1 cellular context compared by ENCODE assay signal in the genomic region with DNA sequence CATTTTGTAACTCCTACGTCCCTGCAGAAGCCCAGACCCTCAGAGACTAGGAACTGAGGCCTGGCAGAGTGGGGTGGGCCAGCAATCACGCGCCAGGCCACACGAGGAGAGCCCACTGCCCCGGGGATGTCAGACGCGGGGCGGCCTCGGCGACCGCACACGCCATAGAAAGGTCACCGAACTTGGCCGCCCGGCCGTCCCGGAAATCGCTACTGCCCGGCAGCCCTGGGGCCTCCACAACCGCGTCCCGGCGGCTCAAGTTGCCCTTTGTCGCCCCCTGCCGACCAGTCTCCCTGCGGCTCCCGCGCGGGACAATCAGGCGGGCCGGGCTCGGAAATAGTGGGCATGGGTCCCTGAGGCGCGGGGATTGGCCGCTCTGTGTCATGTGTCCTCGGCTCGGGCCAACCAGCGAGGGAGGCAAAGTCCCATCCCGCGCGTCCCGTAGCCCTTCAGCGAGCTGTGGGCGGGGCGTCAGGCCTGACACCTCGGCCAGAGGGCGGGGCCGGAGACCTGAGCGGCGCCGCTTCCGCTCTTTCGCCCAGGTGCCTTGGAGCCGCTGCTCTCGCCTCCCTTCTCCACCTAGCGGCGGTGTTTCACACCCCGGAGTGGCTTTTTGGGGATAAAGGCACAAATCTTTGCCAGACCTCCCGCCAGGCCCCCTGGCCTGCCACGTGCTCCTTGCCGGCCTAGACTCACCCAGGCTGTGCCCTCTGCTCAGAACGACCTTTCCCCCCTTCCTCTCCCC.
TF ChIP-seq lines count a peak whose summit lies in the region.

No MANE protein-coding gene starts in this region.

TF ChIP-seq in HepG2, 621 proteins besides CTCF, POLR2A, EP300 and RAD21 (continued from another document and continues in another):
- TF ChIP-seq AKNA (CRISPR knock-in tag; IDR thresholded peaks at IDR 0.05; ENCODE audit: borderline replicate concordance) = no peak; the same call in 1 of the 2 replicates
- no peak for TF ChIP-seq ONECUT2 (CRISPR knock-in tag; IDR thresholded peaks at IDR 0.05)
- TF ChIP-seq, protein P1, sequence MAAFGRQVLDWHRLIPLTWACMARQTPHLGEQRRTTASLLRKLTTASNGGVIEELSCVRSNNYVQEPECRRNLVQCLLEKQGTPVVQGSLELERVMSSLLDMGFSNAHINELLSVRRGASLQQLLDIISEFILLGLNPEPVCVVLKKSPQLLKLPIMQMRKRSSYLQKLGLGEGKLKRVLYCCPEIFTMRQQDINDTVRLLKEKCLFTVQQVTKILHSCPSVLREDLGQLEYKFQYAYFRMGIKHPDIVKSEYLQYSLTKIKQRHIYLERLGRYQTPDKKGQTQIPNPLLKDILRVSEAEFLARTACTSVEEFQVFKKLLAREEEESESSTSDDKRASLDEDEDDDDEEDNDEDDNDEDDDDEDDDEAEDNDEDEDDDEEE (CRISPR knock-in tag; IDR thresholded peaks at IDR 0.05) = peak; percentile 92
- TF ChIP-seq CEBPG (CRISPR knock-in tag; IDR thresholded peaks at IDR 0.05) = no peak
- TF ChIP-seq ARNT (IDR thresholded peaks at IDR 0.05) = no peak
- peak; percentile 95 for TF ChIP-seq RFXAP (CRISPR knock-in tag; IDR thresholded peaks at IDR 0.05; ENCODE audit: borderline replicate concordance)
- TF ChIP-seq KAT8 (CRISPR knock-in tag; IDR thresholded peaks at IDR 0.05) = peak; percentile 95
- TF ChIP-seq SATB2 (CRISPR knock-in tag; IDR thresholded peaks at IDR 0.05) = peak; percentile 87; the same call in 1 of the 2 replicates
- no peak; the same call in 1 of the 2 replicates for TF ChIP-seq ZNF83 (CRISPR knock-in tag; IDR thresholded peaks at IDR 0.05; ENCODE audit: borderline replicate concordance)
- TF ChIP-seq ZNF556 (CRISPR knock-in tag; IDR thresholded peaks at IDR 0.05; ENCODE audit: borderline replicate concordance) = peak; percentile 95; the same call in 1 of the 2 replicates
- TF ChIP-seq, protein P2, sequence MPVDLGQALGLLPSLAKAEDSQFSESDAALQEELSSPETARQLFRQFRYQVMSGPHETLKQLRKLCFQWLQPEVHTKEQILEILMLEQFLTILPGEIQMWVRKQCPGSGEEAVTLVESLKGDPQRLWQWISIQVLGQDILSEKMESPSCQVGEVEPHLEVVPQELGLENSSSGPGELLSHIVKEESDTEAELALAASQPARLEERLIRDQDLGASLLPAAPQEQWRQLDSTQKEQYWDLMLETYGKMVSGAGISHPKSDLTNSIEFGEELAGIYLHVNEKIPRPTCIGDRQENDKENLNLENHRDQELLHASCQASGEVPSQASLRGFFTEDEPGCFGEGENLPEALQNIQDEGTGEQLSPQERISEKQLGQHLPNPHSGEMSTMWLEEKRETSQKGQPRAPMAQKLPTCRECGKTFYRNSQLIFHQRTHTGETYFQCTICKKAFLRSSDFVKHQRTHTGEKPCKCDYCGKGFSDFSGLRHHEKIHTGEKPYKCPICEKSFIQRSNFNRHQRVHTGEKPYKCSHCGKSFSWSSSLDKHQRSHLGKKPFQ (CRISPR knock-in tag; IDR thresholded peaks at IDR 0.05; ENCODE audit: insufficient replicate concordance) = peak; percentile 97
- peak; percentile 90 for TF ChIP-seq ZBTB7B (CRISPR knock-in tag; IDR thresholded peaks at IDR 0.05)
- TF ChIP-seq IKZF5 (CRISPR knock-in tag; IDR thresholded peaks at IDR 0.05) = peak; percentile 73
- TF ChIP-seq NFKBIZ (CRISPR knock-in tag; IDR thresholded peaks at IDR 0.05) = 0 out of 2 replicates have a peak, but pooled peaks have one; percentile 65
- TF ChIP-seq WIZ (CRISPR knock-in tag; IDR thresholded peaks at IDR 0.05) = peak; percentile 26; the same call in 1 of the 2 replicates
- peak; percentile 56; the same call in 1 of the 2 replicates for TF ChIP-seq ZNF230 (CRISPR knock-in tag; IDR thresholded peaks at IDR 0.05)
- TF ChIP-seq JARID2 (CRISPR knock-in tag; IDR thresholded peaks at IDR 0.05; ENCODE audit: insufficient replicate concordance) = no peak
- peak; percentile 78 for TF ChIP-seq HMG20B (CRISPR knock-in tag; conservative IDR thresholded peaks at IDR 0.05)
- TF ChIP-seq ZNF747 (CRISPR knock-in tag; IDR thresholded peaks at IDR 0.05; ENCODE audit: borderline replicate concordance) = peak; percentile 92; the same call in 1 of the 2 replicates
- peak; percentile 85; the same call in 1 of the 2 replicates for TF ChIP-seq ISX (CRISPR knock-in tag; conservative IDR thresholded peaks at IDR 0.05)
- no peak for TF ChIP-seq ATF7 (IDR thresholded peaks at IDR 0.05)
- no peak for TF ChIP-seq ATF7 (CRISPR knock-in tag; IDR thresholded peaks at IDR 0.05)
- TF ChIP-seq CSRNP1 (CRISPR knock-in tag; IDR thresholded peaks at IDR 0.05) = peak; percentile 87
- peak; percentile 46; the same call in 1 of the 2 replicates for TF ChIP-seq ZNF740 (CRISPR knock-in tag; IDR thresholded peaks at IDR 0.05)
- TF ChIP-seq ZFX (CRISPR knock-in tag; IDR thresholded peaks at IDR 0.05; ENCODE audit: low read depth) = peak; percentile 86
- 0 out of 2 replicates have a peak, but pooled peaks have one; percentile 21 for TF ChIP-seq ZNF737 (CRISPR knock-in tag; IDR thresholded peaks at IDR 0.05; ENCODE audit: borderline replicate concordance)
- peak; percentile 87 for TF ChIP-seq HNF4A (CRISPR knock-in tag; IDR thresholded peaks at IDR 0.05)
- peak; percentile 93 for TF ChIP-seq NFYC (CRISPR knock-in tag; IDR thresholded peaks at IDR 0.05)
- peak; percentile 44; the same call in 1 of the 2 replicates for TF ChIP-seq ZNF546 (CRISPR knock-in tag; conservative IDR thresholded peaks at IDR 0.05)
- TF ChIP-seq KLF9 (CRISPR knock-in tag; IDR thresholded peaks at IDR 0.05; ENCODE audit: low read depth) = no peak
- TF ChIP-seq KMT2A (CRISPR knock-in tag; IDR thresholded peaks at IDR 0.05) = peak; percentile 83; the same call in 1 of the 2 replicates
- 0 out of 2 replicates have a peak, but pooled peaks have one; percentile 44 for TF ChIP-seq STAT5B (CRISPR knock-in tag; IDR thresholded peaks at IDR 0.05)
- TF ChIP-seq DMAP1 (CRISPR knock-in tag; IDR thresholded peaks at IDR 0.05) = peak; percentile 89
- TF ChIP-seq USF2 (IDR thresholded peaks at IDR 0.05; ENCODE audit: low read depth, low read length) = peak; percentile 86
- TF ChIP-seq USF2 (CRISPR knock-in tag; IDR thresholded peaks at IDR 0.05; ENCODE audit: borderline replicate concordance) = peak; percentile 97
- no peak for TF ChIP-seq SOX6 (IDR thresholded peaks at IDR 0.05)
- TF ChIP-seq SOX6 (CRISPR knock-in tag; IDR thresholded peaks at IDR 0.05) = peak; percentile 79
- TF ChIP-seq ZBTB44 (CRISPR knock-in tag; IDR thresholded peaks at IDR 0.05) = no peak
- TF ChIP-seq ZNF7 (CRISPR knock-in tag; IDR thresholded peaks at IDR 0.05) = no peak
- peak; percentile 74 for TF ChIP-seq ZNF800 (CRISPR knock-in tag; IDR thresholded peaks at IDR 0.05)
- peak; percentile 98 for TF ChIP-seq KDM4B (CRISPR knock-in tag; IDR thresholded peaks at IDR 0.05)
